ENCODE assay signal across 1 cellular context in genomic region chr16:2473425-2473926, GRCh38.
TF ChIP-seq lines count a peak whose summit lies in the region.

No MANE protein-coding gene starts in this region.

TF ChIP-seq in HEK293, 187 proteins besides CTCF, POLR2A, EP300 and RAD21 (continued from another document and continues in another):
- TF ChIP-seq PRDM10 (tag by site-specific recombination; IDR thresholded peaks at IDR 0.05) (peak; percentile 55; the same call in 1 of the 2 replicates), ZNF792 (tag by site-specific recombination; IDR thresholded peaks at IDR 0.05) (no peak), ZNF518A (tag by site-specific recombination; conservative IDR thresholded peaks at IDR 0.05; ENCODE audit: low read depth) (no peak), IKZF3 (tag by site-specific recombination; IDR thresholded peaks at IDR 0.05) (no peak), ZNF394 (tag by site-specific recombination; IDR thresholded peaks at IDR 0.05; ENCODE audit: borderline replicate concordance) (no peak; the same call in 1 of the 2 replicates), ZNF157 (tag by site-specific recombination; IDR thresholded peaks at IDR 0.05) (no peak), ZNF843 (tag by site-specific recombination; IDR thresholded peaks at IDR 0.05) (no peak), SP7 (tag by site-specific recombination; IDR thresholded peaks at IDR 0.05) (peak; percentile 83), ZNF639 (tag by site-specific recombination; IDR thresholded peaks at IDR 0.05) (no peak), ZNF211 (tag by site-specific recombination; IDR thresholded peaks at IDR 0.05; ENCODE audit: low read depth) (no peak), ZNF521 (tag by site-specific recombination; IDR thresholded peaks at IDR 0.05) (no peak), ZNF2 (tag by site-specific recombination; IDR thresholded peaks at IDR 0.05) (no peak), GLIS1 (tag by site-specific recombination; IDR thresholded peaks at IDR 0.05) (peak; percentile 76), ZSCAN5A (tag by site-specific recombination; IDR thresholded peaks at IDR 0.05) (no peak), ZNF423 (tag by site-specific recombination; IDR thresholded peaks at IDR 0.05) (0 out of 2 replicates have a peak, but pooled peaks have one; percentile 30), PRDM6 (tag by site-specific recombination; IDR thresholded peaks at IDR 0.05) (no peak), ZNF133 (tag by site-specific recombination; IDR thresholded peaks at IDR 0.05) (no peak), ZIC2 (tag by site-specific recombination; IDR thresholded peaks at IDR 0.05) (peak; percentile 82), ZNF658 (tag by site-specific recombination; IDR thresholded peaks at IDR 0.05) (no peak), YY1 (tag by site-specific recombination; IDR thresholded peaks at IDR 0.05) (no peak), ZBTB48 (tag by site-specific recombination; IDR thresholded peaks at IDR 0.05) (no peak), ZNF155 (tag by site-specific recombination; IDR thresholded peaks at IDR 0.05) (no peak), OVOL3 (tag by site-specific recombination; IDR thresholded peaks at IDR 0.05) (no peak), ZNF169 (tag by site-specific recombination; IDR thresholded peaks at IDR 0.05) (no peak), ZFHX2 (tag by site-specific recombination; conservative IDR thresholded peaks at IDR 0.05) (peak; percentile 93), ZNF629 (tag by site-specific recombination; IDR thresholded peaks at IDR 0.05) (no peak), MEIS1 (CRISPR knock-in tag; IDR thresholded peaks at IDR 0.05; ENCODE audit: borderline replicate concordance) (no peak), ZNF37A (tag by site-specific recombination; IDR thresholded peaks at IDR 0.05) (no peak), ZNF274 (IDR thresholded peaks at IDR 0.05; ENCODE audit: low read length) (no peak), ZNF274 (tag by site-specific recombination; IDR thresholded peaks at IDR 0.05; ENCODE audit: borderline replicate concordance) (no peak), ZNF239 (tag by site-specific recombination; IDR thresholded peaks at IDR 0.05) (no peak), ZNF677 (tag by site-specific recombination; IDR thresholded peaks at IDR 0.05) (no peak), ZNF202 (tag by site-specific recombination; IDR thresholded peaks at IDR 0.05; ENCODE audit: borderline replicate concordance) (no peak), ZNF549 (tag by site-specific recombination; IDR thresholded peaks at IDR 0.05) (no peak), ZNF404 (tag by site-specific recombination; IDR thresholded peaks at IDR 0.05) (no peak), SALL2 (tag by site-specific recombination; IDR thresholded peaks at IDR 0.05; ENCODE audit: borderline replicate concordance) (no peak), WT1 (tag by site-specific recombination; IDR thresholded peaks at IDR 0.05) (peak; percentile 55), ZNF600 (tag by site-specific recombination; IDR thresholded peaks at IDR 0.05) (peak; percentile 67), ZBTB20 (tag by site-specific recombination; IDR thresholded peaks at IDR 0.05) (peak; percentile 2; the same call in 1 of the 2 replicates), ZNF19 (tag by site-specific recombination; IDR thresholded peaks at IDR 0.05; ENCODE audit: low read depth) (no peak), ZNF16 (tag by site-specific recombination; IDR thresholded peaks at IDR 0.05; ENCODE audit: low read depth) (no peak), ZNF174 (tag by site-specific recombination; IDR thresholded peaks at IDR 0.05) (no peak), BCL11B (tag by site-specific recombination; IDR thresholded peaks at IDR 0.05; ENCODE audit: low read depth) (peak; percentile 86), SCRT2 (tag by site-specific recombination; IDR thresholded peaks at IDR 0.05) (no peak), ZNF558 (tag by site-specific recombination; IDR thresholded peaks at IDR 0.05) (no peak), ZNF48 (tag by site-specific recombination; IDR thresholded peaks at IDR 0.05) (no peak), ZNF510 (tag by site-specific recombination; IDR thresholded peaks at IDR 0.05; ENCODE audit: insufficient replicate concordance) (no peak), KLF8 (tag by site-specific recombination; IDR thresholded peaks at IDR 0.05) (peak; percentile 84), ZBTB17 (tag by site-specific recombination; IDR thresholded peaks at IDR 0.05) (no peak), ZBTB7A (tag by site-specific recombination; IDR thresholded peaks at IDR 0.05; ENCODE audit: low read depth) (0 out of 2 replicates have a peak, but pooled peaks have one; percentile 62), SP2 (tag by site-specific recombination; IDR thresholded peaks at IDR 0.05) (peak; percentile 83), ZNF501 (tag by site-specific recombination; IDR thresholded peaks at IDR 0.05) (no peak)
- TF ChIP-seq, protein P1, sequence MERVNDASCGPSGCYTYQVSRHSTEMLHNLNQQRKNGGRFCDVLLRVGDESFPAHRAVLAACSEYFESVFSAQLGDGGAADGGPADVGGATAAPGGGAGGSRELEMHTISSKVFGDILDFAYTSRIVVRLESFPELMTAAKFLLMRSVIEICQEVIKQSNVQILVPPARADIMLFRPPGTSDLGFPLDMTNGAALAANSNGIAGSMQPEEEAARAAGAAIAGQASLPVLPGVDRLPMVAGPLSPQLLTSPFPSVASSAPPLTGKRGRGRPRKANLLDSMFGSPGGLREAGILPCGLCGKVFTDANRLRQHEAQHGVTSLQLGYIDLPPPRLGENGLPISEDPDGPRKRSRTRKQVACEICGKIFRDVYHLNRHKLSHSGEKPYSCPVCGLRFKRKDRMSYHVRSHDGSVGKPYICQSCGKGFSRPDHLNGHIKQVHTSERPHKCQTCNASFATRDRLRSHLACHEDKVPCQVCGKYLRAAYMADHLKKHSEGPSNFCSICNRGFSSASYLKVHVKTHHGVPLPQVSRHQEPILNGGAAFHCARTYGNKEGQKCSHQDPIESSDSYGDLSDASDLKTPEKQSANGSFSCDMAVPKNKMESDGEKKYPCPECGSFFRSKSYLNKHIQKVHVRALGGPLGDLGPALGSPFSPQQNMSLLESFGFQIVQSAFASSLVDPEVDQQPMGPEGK (tag by site-specific recombination; IDR thresholded peaks at IDR 0.05) = peak; percentile 95
- TF ChIP-seq, protein P2, sequence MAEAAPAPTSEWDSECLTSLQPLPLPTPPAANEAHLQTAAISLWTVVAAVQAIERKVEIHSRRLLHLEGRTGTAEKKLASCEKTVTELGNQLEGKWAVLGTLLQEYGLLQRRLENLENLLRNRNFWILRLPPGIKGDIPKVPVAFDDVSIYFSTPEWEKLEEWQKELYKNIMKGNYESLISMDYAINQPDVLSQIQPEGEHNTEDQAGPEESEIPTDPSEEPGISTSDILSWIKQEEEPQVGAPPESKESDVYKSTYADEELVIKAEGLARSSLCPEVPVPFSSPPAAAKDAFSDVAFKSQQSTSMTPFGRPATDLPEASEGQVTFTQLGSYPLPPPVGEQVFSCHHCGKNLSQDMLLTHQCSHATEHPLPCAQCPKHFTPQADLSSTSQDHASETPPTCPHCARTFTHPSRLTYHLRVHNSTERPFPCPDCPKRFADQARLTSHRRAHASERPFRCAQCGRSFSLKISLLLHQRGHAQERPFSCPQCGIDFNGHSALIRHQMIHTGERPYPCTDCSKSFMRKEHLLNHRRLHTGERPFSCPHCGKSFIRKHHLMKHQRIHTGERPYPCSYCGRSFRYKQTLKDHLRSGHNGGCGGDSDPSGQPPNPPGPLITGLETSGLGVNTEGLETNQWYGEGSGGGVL (tag by site-specific recombination; IDR thresholded peaks at IDR 0.05) = peak; percentile 97
